ENCODE assay signal across 18 cellular contexts in genomic region chr17:33290156-33290697, GRCh38. TPM values are rescaled to one million over a fixed set of nuclear protein-coding genes. Genes with fewer than 3 reads are reported as not detected.
"Had no signal": no experiment of that assay in that cellular context is flagged by ENCODE, and none has a peak within 500 bp of the region (broad histone marks: within the 10 kb centered on the region; RNA-seq: fewer than 3 reads in every experiment).

No MANE protein-coding gene starts in this region.

- H3K4me1 Mint-ChIP-seq: activated CD4-positive, alpha-beta T cell treated with anti-CD3 and anti-CD28 coated beads, Interleukin-2, amount 10 ng/mL, durations not matched to agents 24 days and 14 days had no signal

- H3K4me3 ChIP-seq: body of pancreas, esophagus squamous epithelium, right atrium auricular region, transverse colon had no signal

- ATAC-seq: activated CD8-positive, alpha-beta T cell treated with anti-CD3 and anti-CD28 coated beads, Interleukin-2, amount 10 ng/mL, durations not matched to agents 7 days and 5 days; body of pancreas; stimulated activated memory B cell treated with anti-CD40 and anti-IgM and Interleukin-4, amounts not matched to agents 10 μg/mL and 1 μg/mL and 100 μg/mL, for 72 hours had no signal

- H3K36me3 Mint-ChIP-seq: activated naive CD8-positive, alpha-beta T cell treated with anti-CD3 and anti-CD28 coated beads for 36 hours; stimulated activated memory B cell treated with anti-CD40 and anti-IgM and Interleukin-4, amounts not matched to agents 10 μg/mL and 1 μg/mL and 100 μg/mL, for 72 hours had no signal

- H3K9me3 ChIP-seq: body of pancreas, esophagus squamous epithelium, right atrium auricular region, transverse colon had no signal

- H3K36me3 ChIP-seq: esophagus squamous epithelium, right atrium auricular region, transverse colon had no signal

- H3K27ac ChIP-seq: body of pancreas, esophagus squamous epithelium, right atrium auricular region, transverse colon had no signal

- H3K4me3 Mint-ChIP-seq: activated CD8-positive, alpha-beta T cell treated with anti-CD3 and anti-CD28 coated beads, Interleukin-2, amount 10 ng/mL, durations not matched to agents 7 days and 5 days had no signal

- H3K9me3 Mint-ChIP-seq: activated CD4-positive, alpha-beta T cell treated with anti-CD3 and anti-CD28 coated beads, Interleukin-2, amount 10 ng/mL, durations not matched to agents 24 days and 14 days; activated naive CD8-positive, alpha-beta T cell treated with anti-CD3 and anti-CD28 coated beads for 36 hours; stimulated activated memory B cell treated with anti-CD40 and anti-IgM and Interleukin-4, amounts not matched to agents 10 μg/mL and 1 μg/mL and 100 μg/mL, for 72 hours had no signal

- H3K27ac Mint-ChIP-seq: activated CD4-positive, alpha-beta T cell treated with anti-CD3 and anti-CD28 coated beads, Interleukin-2, amount 10 ng/mL, durations not matched to agents 24 days and 14 days; activated CD8-positive, alpha-beta T cell treated with anti-CD3 and anti-CD28 coated beads, Interleukin-2, amount 10 ng/mL, durations not matched to agents 7 days and 5 days; activated naive CD8-positive, alpha-beta T cell treated with anti-CD3 and anti-CD28 coated beads for 36 hours; stimulated activated memory B cell treated with anti-CD40 and anti-IgM and Interleukin-4, amounts not matched to agents 10 μg/mL and 1 μg/mL and 100 μg/mL, for 72 hours had no signal

- DNase-seq: activated CD4-positive, alpha-beta T cell treated with anti-CD3 and anti-CD28 coated beads, Interleukin-2, amount 10 ng/mL, durations not matched to agents 24 days and 14 days; activated CD4-positive, CD25-positive, alpha-beta regulatory T cell; activated CD8-positive, alpha-beta memory T cell treated with anti-CD3 and anti-CD28 coated beads, Interleukin-2, amount 50 U/mL, for 48 hours; activated CD8-positive, alpha-beta T cell treated with anti-CD3 and anti-CD28 coated beads, Interleukin-2, amount 10 ng/mL, durations not matched to agents 7 days and 5 days; activated gamma-delta T cell treated with Interleukin-2 at 50 U/mL for 16 hours; activated naive CD8-positive, alpha-beta T cell treated with anti-CD3 and anti-CD28 coated beads for 36 hours; body of pancreas; esophagus squamous epithelium; kidney glomerular epithelial cell; stimulated activated CD4-positive, alpha-beta T cell treated with anti-CD3 and anti-CD28 coated beads, Interleukin-2, amount 100 ng/mL, for 48 hours; transverse colon had no signal

RNA-seq across cellular contexts. Expression of gene ASIC2, which starts 2.9 kb away (rescaled TPM):
- total RNA-seq: activated CD4-positive, alpha-beta T cell treated with anti-CD3 and anti-CD28 coated beads, Interleukin-2, amount 10 ng/mL, durations not matched to agents 24 days and 14 days; activated CD8-positive, alpha-beta T cell treated with anti-CD3 and anti-CD28 coated beads, Interleukin-2, amount 10 ng/mL, durations not matched to agents 7 days and 5 days; activated naive CD8-positive, alpha-beta T cell treated with anti-CD3 and anti-CD28 coated beads for 36 hours; body of pancreas; fibroblast of villous mesenchyme; glomerular endothelial cell; SK-MEL-5; skeletal muscle tissue; subcutaneous adipose tissue had no signal
